ENCODE assay signal across 1 cellular context in genomic region chr2:74334931-74335333, GRCh38.
TF ChIP-seq lines count a peak whose summit lies in the region.

No MANE protein-coding gene starts in this region.

TF ChIP-seq in HCT116, 20 proteins besides CTCF, POLR2A, EP300 and RAD21:
- TF ChIP-seq SRF (IDR thresholded peaks at IDR 0.05; ENCODE audit: low read depth): no peak
TF ChIP-seq in HCT116: peak in this region for 0.
